Comparison of ENCODE assay signal across 9 cellular contexts in the genomic region with DNA sequence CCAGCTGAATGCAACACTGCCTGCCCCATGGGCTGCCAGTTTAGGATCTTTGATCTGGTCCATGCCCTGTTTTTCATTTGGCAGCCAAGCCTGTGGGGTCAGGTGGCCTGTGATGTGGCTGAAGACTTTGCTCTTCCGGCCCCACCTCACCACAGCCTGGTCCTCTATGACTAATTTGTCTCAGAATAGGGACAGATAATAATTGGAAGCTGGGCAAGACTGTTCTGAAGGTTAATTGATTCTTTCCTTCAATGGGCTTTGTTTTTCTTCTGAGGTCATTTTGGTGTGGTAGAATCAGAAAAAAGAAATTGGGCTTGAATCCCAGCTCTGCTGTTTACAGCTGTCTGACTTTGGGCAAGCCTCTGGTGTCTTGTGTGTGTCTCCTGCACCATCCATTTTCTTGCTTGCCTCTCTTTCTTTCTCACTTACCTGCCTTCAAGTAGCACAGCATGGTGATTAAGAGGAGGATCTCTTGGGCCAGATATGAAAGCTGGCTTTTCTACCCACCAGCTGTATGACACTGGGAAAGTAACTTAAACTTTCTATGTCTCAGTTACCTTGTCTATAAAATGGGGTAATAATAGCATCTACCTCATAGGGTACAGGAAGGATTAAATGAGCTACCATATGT. TPM values are rescaled to one million over a fixed set of nuclear protein-coding genes. Genes with fewer than 3 reads are reported as not detected.
DNase-seq lines count a peak whose midpoint lies in the region; ATAC-seq and TF ChIP-seq lines count a peak whose summit lies in the region.
"Had no signal": no experiment of that assay in that cellular context is flagged by ENCODE, and none has a peak within 500 bp of the region (broad histone marks: within the 10 kb centered on the region; RNA-seq: fewer than 3 reads in every experiment).

No MANE protein-coding gene starts in this region.

- peak; percentile 34 for DNase-seq in activated CD4-positive, alpha-beta memory T cell treated with anti-CD3 and anti-CD28 coated beads, Interleukin-2, amount 10 ng/mL, durations not matched to agents 7 days and 5 days
- no peak for DNase-seq in activated CD4-positive, alpha-beta memory T cell treated with anti-CD3 and anti-CD28 coated beads for 36 hours
- DNase-seq in activated CD8-positive, alpha-beta T cell treated with anti-CD3 and anti-CD28 coated beads for 36 hours = no peak
- peak; percentile 73 to 88 (median 87) for DNase-seq in right lobe of liver
- no peak for DNase-seq in DMS114 treated with DMSO at 0.1 percent for 48 hours (lab: John Stamatoyannopoulos, UW; ENCODE audit: unreplicated experiment)
- DNase-seq in stimulated activated CD4-positive, alpha-beta T cell treated with anti-CD3 and anti-CD28 coated beads, Interleukin-4, amount 100 ng/mL, for 4 hours = no peak
- DNase-seq in T-helper 9 cell = no peak
- DNase-seq: naive B cell had no signal

- peak; percentile 68 for ATAC-seq in HG03025 (IDR thresholded peaks at IDR 0.05; ENCODE audit: low FRiP score, unreplicated experiment)
- ATAC-seq in activated CD8-positive, alpha-beta T cell treated with anti-CD3 and anti-CD28 coated beads for 36 hours = peak; percentile 45
- ATAC-seq in right lobe of liver = peak; percentile 76 to 89 (median 82)

- no peaks in the 10 kb centered on the region for H3K9me3 ChIP-seq in right lobe of liver

- peak overlapping the region; percentile 37 for H3K27ac Mint-ChIP-seq in activated CD4-positive, alpha-beta memory T cell treated with anti-CD3 and anti-CD28 coated beads, Interleukin-2, amount 10 ng/mL, durations not matched to agents 7 days and 5 days
- no peak overlapping the region for H3K27ac Mint-ChIP-seq in activated CD4-positive, alpha-beta memory T cell treated with anti-CD3 and anti-CD28 coated beads for 36 hours
- H3K27ac Mint-ChIP-seq in activated CD8-positive, alpha-beta T cell treated with anti-CD3 and anti-CD28 coated beads for 36 hours = no peak overlapping the region

- H3K36me3 ChIP-seq in right lobe of liver = peaks cover 0 to 20% (median 6%) of the 10 kb centered on the region in 4 donors

- H3K4me1 ChIP-seq in right lobe of liver = peaks cover 0 to 43% (median 11%) of the 10 kb centered on the region in 4 donors

- intact Hi-C loops in activated CD4-positive, alpha-beta memory T cell treated with anti-CD3 and anti-CD28 coated beads for 36 hours (cut with micrococcal nuclease) = no loop called here
- intact Hi-C loops in activated CD8-positive, alpha-beta T cell treated with anti-CD3 and anti-CD28 coated beads for 36 hours (cut with micrococcal nuclease) = no loop called here
- intact Hi-C loops in right lobe of liver (cut with DNase I) = no loop called here

- POLR2A ChIA-PET in activated CD4-positive, alpha-beta memory T cell treated with anti-CD3 and anti-CD28 coated beads, Interleukin-2, amount 10 ng/mL, durations not matched to agents 7 days and 5 days (lab: Charles Lee) = interaction anchor here (1.2 to 1.9 kb wide), 6 partner anchors 9 to 23 kb away, joined by 3 to 21 read pairs (median 5); a partner anchor contains a TSS
- POLR2A ChIA-PET in activated CD4-positive, alpha-beta memory T cell treated with anti-CD3 and anti-CD28 coated beads for 36 hours (lab: Charles Lee) = interaction anchor here (1.4 kb wide), 1 partner anchor 55 kb away, joined by 3 read pairs; no protein-coding TSS in a partner anchor
- POLR2A ChIA-PET in activated CD8-positive, alpha-beta T cell treated with anti-CD3 and anti-CD28 coated beads for 36 hours (lab: Charles Lee) = interaction anchor here (1.0 kb wide), 1 partner anchor 21 kb away, joined by 4 read pairs; no protein-coding TSS in a partner anchor

- no peak overlapping the region for H3K4me3 ChIP-seq in right lobe of liver

- TF ChIP-seq POLR2A in right lobe of liver (IDR thresholded peaks at IDR 0.05) = peak; percentile 79

- peak overlapping the region; percentile 80 to 84 (median 83) for H3K27ac ChIP-seq in right lobe of liver

- H3K4me3 Mint-ChIP-seq in activated CD4-positive, alpha-beta memory T cell treated with anti-CD3 and anti-CD28 coated beads, Interleukin-2, amount 10 ng/mL, durations not matched to agents 7 days and 5 days = no peak overlapping the region
- H3K4me3 Mint-ChIP-seq in activated CD4-positive, alpha-beta memory T cell treated with anti-CD3 and anti-CD28 coated beads for 36 hours = no peak overlapping the region
- no peak overlapping the region for H3K4me3 Mint-ChIP-seq in activated CD8-positive, alpha-beta T cell treated with anti-CD3 and anti-CD28 coated beads for 36 hours
- H3K4me3 Mint-ChIP-seq: naive B cell had no signal

- H3K27me3 ChIP-seq in right lobe of liver = no peaks in the 10 kb centered on the region

- peaks cover 19% of the 10 kb centered on the region for H3K4me1 Mint-ChIP-seq in activated CD4-positive, alpha-beta memory T cell treated with anti-CD3 and anti-CD28 coated beads, Interleukin-2, amount 10 ng/mL, durations not matched to agents 7 days and 5 days
- peaks cover 33% of the 10 kb centered on the region for H3K4me1 Mint-ChIP-seq in activated CD4-positive, alpha-beta memory T cell treated with anti-CD3 and anti-CD28 coated beads for 36 hours (ENCODE audit: low read depth)
- peaks cover 24% of the 10 kb centered on the region for H3K4me1 Mint-ChIP-seq in activated CD8-positive, alpha-beta T cell treated with anti-CD3 and anti-CD28 coated beads for 36 hours (ENCODE audit: low read depth)

- CTCF ChIA-PET in activated CD4-positive, alpha-beta memory T cell treated with anti-CD3 and anti-CD28 coated beads, Interleukin-2, amount 10 ng/mL, durations not matched to agents 7 days and 5 days (lab: Charles Lee) = interaction anchor here (1.0 to 2.9 kb wide), 5 partner anchors 17 to 208 kb away, joined by 3 to 10 read pairs (median 6); no protein-coding TSS in a partner anchor
- CTCF ChIA-PET in activated CD4-positive, alpha-beta memory T cell treated with anti-CD3 and anti-CD28 coated beads for 36 hours (lab: Charles Lee) = interaction anchor here (0.7 to 2.9 kb wide), 8 partner anchors 9 to 94 kb away, joined by 3 to 22 read pairs (median 3); no protein-coding TSS in a partner anchor
- CTCF ChIA-PET in activated CD8-positive, alpha-beta T cell treated with anti-CD3 and anti-CD28 coated beads for 36 hours (lab: Charles Lee) = interaction anchor here (0.8 to 13.5 kb wide), 9 partner anchors 9 to 94 kb away, joined by 3 to 102 read pairs (median 5); no protein-coding TSS in a partner anchor

- WGBS in right lobe of liver (ENCODE audit: insufficient coverage, low coverage, low lambda C conversion rate, missing lambda C conversion rate) = 22% methylated on average over 1 of the region's 1 CpG

- H3K9me3 Mint-ChIP-seq in activated CD4-positive, alpha-beta memory T cell treated with anti-CD3 and anti-CD28 coated beads, Interleukin-2, amount 10 ng/mL, durations not matched to agents 7 days and 5 days = no peaks in the 10 kb centered on the region
- no peaks in the 10 kb centered on the region for H3K9me3 Mint-ChIP-seq in activated CD4-positive, alpha-beta memory T cell treated with anti-CD3 and anti-CD28 coated beads for 36 hours
- no peaks in the 10 kb centered on the region for H3K9me3 Mint-ChIP-seq in activated CD8-positive, alpha-beta T cell treated with anti-CD3 and anti-CD28 coated beads for 36 hours
- H3K9me3 Mint-ChIP-seq: naive B cell had no signal

- H3K27me3 Mint-ChIP-seq in activated CD4-positive, alpha-beta memory T cell treated with anti-CD3 and anti-CD28 coated beads, Interleukin-2, amount 10 ng/mL, durations not matched to agents 7 days and 5 days = no peaks in the 10 kb centered on the region
- no peaks in the 10 kb centered on the region for H3K27me3 Mint-ChIP-seq in activated CD4-positive, alpha-beta memory T cell treated with anti-CD3 and anti-CD28 coated beads for 36 hours
- H3K27me3 Mint-ChIP-seq in activated CD8-positive, alpha-beta T cell treated with anti-CD3 and anti-CD28 coated beads for 36 hours = no peaks in the 10 kb centered on the region
- H3K27me3 Mint-ChIP-seq: naive B cell had no signal

- H3K36me3 Mint-ChIP-seq in activated CD4-positive, alpha-beta memory T cell treated with anti-CD3 and anti-CD28 coated beads, Interleukin-2, amount 10 ng/mL, durations not matched to agents 7 days and 5 days (ENCODE audit: low read depth) = peaks cover 32% of the 10 kb centered on the region
- H3K36me3 Mint-ChIP-seq in activated CD4-positive, alpha-beta memory T cell treated with anti-CD3 and anti-CD28 coated beads for 36 hours = peaks cover 14% of the 10 kb centered on the region
- H3K36me3 Mint-ChIP-seq in activated CD8-positive, alpha-beta T cell treated with anti-CD3 and anti-CD28 coated beads for 36 hours (ENCODE audit: low read depth) = peaks cover 12% of the 10 kb centered on the region

- TF ChIP-seq CTCF in activated CD8-positive, alpha-beta T cell treated with anti-CD3 and anti-CD28 coated beads for 36 hours (IDR thresholded peaks at IDR 0.05) = no peak
- no peak for TF ChIP-seq CTCF in right lobe of liver (IDR thresholded peaks at IDR 0.05)

RNA-seq across cellular contexts. Expression of a gene that starts 24.2 kb away (rescaled TPM):
- total RNA-seq in activated CD4-positive, alpha-beta memory T cell treated with anti-CD3 and anti-CD28 coated beads, Interleukin-2, amount 10 ng/mL, durations not matched to agents 7 days and 5 days = 10 to 100 TPM; 62.4 to 63.5 TPM
- total RNA-seq in activated CD4-positive, alpha-beta memory T cell treated with anti-CD3 and anti-CD28 coated beads for 36 hours = 10 to 100 TPM; 36.0 to 38.5 TPM
- 10 to 100 TPM; 36.8 to 38.9 TPM for total RNA-seq in activated CD8-positive, alpha-beta T cell treated with anti-CD3 and anti-CD28 coated beads for 36 hours
- 100 to 1,000 TPM; 136 to 392 (median 315) TPM for total RNA-seq in right lobe of liver

Comparison
In these comparisons a context has a peak if more than half of its experiments do, and no peak if none do; other contexts are left out.
1. DNase-seq: peak in activated CD4-positive, alpha-beta memory T cell treated with anti-CD3 and anti-CD28 coated beads, Interleukin-2, amount 10 ng/mL, durations not matched to agents 7 days and 5 days (single experiment) and right lobe of liver (3 of 3); none in activated CD4-positive, alpha-beta memory T cell treated with anti-CD3 and anti-CD28 coated beads for 36 hours (single experiment), activated CD8-positive, alpha-beta T cell treated with anti-CD3 and anti-CD28 coated beads for 36 hours (single experiment), DMS114 treated with DMSO at 0.1 percent for 48 hours (single experiment), stimulated activated CD4-positive, alpha-beta T cell treated with anti-CD3 and anti-CD28 coated beads, Interleukin-4, amount 100 ng/mL, for 4 hours (0 of 2) and T-helper 9 cell (single experiment).
2. Peak in every context shown above with its lines, with median percentiles within 50 percentile points of each other: ATAC-seq.